ENCODE assay signal across 8 cellular contexts in the genomic region with DNA sequence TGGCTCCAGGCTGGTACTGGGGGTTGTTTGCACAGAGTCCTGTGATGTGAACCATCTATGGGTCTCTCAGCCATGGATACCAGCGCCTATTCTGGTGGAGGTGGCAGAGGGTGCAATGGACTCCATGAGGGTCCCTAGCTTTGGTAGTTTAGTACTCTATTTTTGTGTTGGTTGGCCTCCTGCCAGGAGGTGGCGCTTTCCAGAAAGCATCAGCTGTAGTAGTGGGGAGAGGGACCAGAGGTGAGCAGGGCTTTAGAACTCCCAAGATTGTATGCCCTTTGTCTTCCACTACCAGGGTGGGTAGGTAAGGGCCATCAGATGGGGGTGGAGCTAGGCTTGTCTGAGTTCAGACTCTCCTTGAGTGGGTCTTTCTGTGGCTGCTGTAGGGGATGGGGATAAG.
DNase-seq lines count a peak whose midpoint lies in the region; TF ChIP-seq lines count a peak whose summit lies in the region.
"Not testable (repeated sequence)": the region's sequence is repeated elsewhere in the genome, so short reads cannot be mapped to it uniquely, and the experiment has no call there.

No MANE protein-coding gene starts in this region.

- H2BK120ac ChIP-seq in H9 (ENCODE audit: low read depth, low read length, poor library complexity, severe bottlenecking), result not testable (repeated sequence)

- not testable (repeated sequence) for H2BK15ac ChIP-seq in H9 (ENCODE audit: low read depth, low read length)

- H3T11ph ChIP-seq in H9 (ENCODE audit: low read length), result not testable (repeated sequence)

- H3K27ac Mint-ChIP-seq in H9, result peak overlapping the region in 1 of 3 experiments; percentile 41; a peak in 1 of 7 replicates
- not testable (repeated sequence) for H3K27ac Mint-ChIP-seq in progenitor cell of endocrine pancreas

- H3K27ac ChIP-seq in A673 (ENCODE audit: low read depth, low read length, poor library complexity, severe bottlenecking); H9 (ENCODE audit: insufficient read length, low read depth, low read length): not testable (repeated sequence)

- not testable (repeated sequence) for H3K23ac ChIP-seq in H9 (ENCODE audit: insufficient read length, low read depth, low read length)

- H3K27me3 ChIP-seq in A673 (replicated peaks; ENCODE audit: insufficient read depth, low read depth, low read length, poor library complexity); H9 (ENCODE audit: insufficient read depth, low read length): not testable (repeated sequence)

- H3K4me2 ChIP-seq in H9 (ENCODE audit: insufficient read depth, insufficient read length, low read length), result not testable (repeated sequence)

- H3K4me3 ChIP-seq in A673 (ENCODE audit: low read depth, low read length, poor library complexity, severe bottlenecking), result not testable (repeated sequence)

- H2AK5ac ChIP-seq in H9 (ENCODE audit: insufficient read length, low read length), result not testable (repeated sequence)

- not testable (repeated sequence) for H4K20me1 ChIP-seq in H9 (ENCODE audit: control insufficient read depth, insufficient read depth, insufficient read length)

- not testable (repeated sequence) for H4K8ac ChIP-seq in H9 (replicated peaks; ENCODE audit: insufficient read length, low read depth, low read length)

- H3K9me3 Mint-ChIP-seq in H9, result not testable (repeated sequence)
- peaks cover 11% of the 10 kb centered on the region for H3K9me3 Mint-ChIP-seq in progenitor cell of endocrine pancreas (ENCODE audit: low read depth)

- BruUV-seq in A673 (replicated peaks; lab: Mats Ljungman, UMichigan), result not testable (repeated sequence)

- peak; percentile 50 for DNase-seq in A673 (ENCODE audit: low spot score)
- DNase-seq in GDM1 (lab: John Stamatoyannopoulos, UW), result peak; percentile 3
- DNase-seq in H9, result peak; percentile 70
- peak; percentile 17 for DNase-seq in NCI-H69 (lab: John Stamatoyannopoulos, UW)
- peak; percentile 14 for DNase-seq in UCSD-AML1 (lab: John Stamatoyannopoulos, UW; ENCODE audit: unreplicated experiment)
- DNase-seq in activated effector memory CD4-positive, alpha-beta T cell treated with anti-CD3 and anti-CD28 coated beads, Interleukin-2, amount 50 U/mL, for 16 hours, result peak; percentile 63
- peak; percentile 7 to 11 for DNase-seq in erythroblast (lab: John Stamatoyannopoulos, UW)
- not testable (repeated sequence) for DNase-seq in progenitor cell of endocrine pancreas (ENCODE audit: low spot score, unreplicated experiment)

- peaks cover 0 to 11% (median 0%) of the 10 kb centered on the region in 3 experiments; a peak in 3 of 7 replicates for H3K36me3 Mint-ChIP-seq in H9 (ENCODE audit: insufficient read depth in 1 of 3, low read depth in 3 of 3)
- not testable (repeated sequence) for H3K36me3 Mint-ChIP-seq in progenitor cell of endocrine pancreas (ENCODE audit: insufficient read depth)

- no CpG with 5 or more reads among the region's 2 CpGs for WGBS in H9 (ENCODE audit: extremely low coverage, insufficient read length, low lambda C conversion rate)

- not testable (repeated sequence) for H3K23me2 ChIP-seq in H9 (ENCODE audit: insufficient read length, low read depth, low read length, poor library complexity, severe bottlenecking)

- CTCF ChIA-PET in A673 (lab: Charles Lee), result interaction anchor here (1.7 kb wide), 1 partner anchor 306 kb away, joined by 8 read pairs; no protein-coding TSS in a partner anchor

- H3K14ac ChIP-seq in H9 (ENCODE audit: insufficient read depth, low read length), result not testable (repeated sequence)

- not testable (repeated sequence) for H3K9ac ChIP-seq in H9 (ENCODE audit: extremely low read depth, insufficient read length, low read length)

- not testable (repeated sequence) for H3K4me3 Mint-ChIP-seq in H9; progenitor cell of endocrine pancreas (ENCODE audit: low read depth)

- not testable (repeated sequence) for H3K4me1 ChIP-seq in A673 (ENCODE audit: insufficient read depth, low read length, poor library complexity, severe bottlenecking); H9 (ENCODE audit: insufficient read depth, low read length)

- H2BK12ac ChIP-seq in H9 (ENCODE audit: insufficient read length, low read depth, low read length), result not testable (repeated sequence)

- H3K9me3 ChIP-seq in A673 (ENCODE audit: low read depth, low read length, poor library complexity, severe bottlenecking); H9 (ENCODE audit: control insufficient read depth, low read depth, low read length): not testable (repeated sequence)

- H3K27me3 Mint-ChIP-seq in H9 (ENCODE audit: low read depth); progenitor cell of endocrine pancreas: not testable (repeated sequence)

- H3K18ac ChIP-seq in H9 (ENCODE audit: insufficient read length, low read depth, low read length), result not testable (repeated sequence)

- not testable (repeated sequence) for H2BK5ac ChIP-seq in H9 (ENCODE audit: insufficient read length, low read length)

- not testable (repeated sequence) for H3K79me1 ChIP-seq in H9 (ENCODE audit: insufficient read depth, low read depth, low read length, poor library complexity, severe bottlenecking)

- H2AFZ ChIP-seq in H9 (ENCODE audit: low read length), result not testable (repeated sequence)

- H4K91ac ChIP-seq in H9 (ENCODE audit: insufficient read length, low read depth, low read length), result not testable (repeated sequence)

- not testable (repeated sequence) for H3K4ac ChIP-seq in H9 (ENCODE audit: low read depth, low read length)

- H3K56ac ChIP-seq in H9 (ENCODE audit: insufficient read length, low read depth, low read length), result not testable (repeated sequence)

- not testable (repeated sequence) for H3K36me3 ChIP-seq in A673 (ENCODE audit: insufficient read depth, low read length, poor library complexity, severe bottlenecking)

- POLR2A ChIA-PET in A673 (lab: Charles Lee; ENCODE audit: low non-redundant PET), result not testable (repeated sequence)

- not testable (repeated sequence) for H2BK20ac ChIP-seq in H9 (ENCODE audit: low read depth, low read length, poor library complexity, severe bottlenecking)

- not testable (repeated sequence) for TF ChIP-seq POLR2A in erythroblast (IDR thresholded peaks at IDR 0.05; ENCODE audit: low read length)

- TF ChIP-seq CTCF in A673 (conservative IDR thresholded peaks at IDR 0.05; ENCODE audit: low read depth, low read length) (peak; percentile 46), H9 (conservative IDR thresholded peaks at IDR 0.05) (peak; percentile 67), progenitor cell of endocrine pancreas (IDR thresholded peaks at IDR 0.05; ENCODE audit: unreplicated experiment) (peak; percentile 23)

- intact Hi-C loops in A673 (cut with micrococcal nuclease; ENCODE audit: unreplicated experiment), result loop anchor here (10.0 kb wide), 1 partner anchor 307 kb away; no protein-coding TSS in a partner anchor

- H3K79me2 ChIP-seq in H9 (ENCODE audit: insufficient read depth, low read length), result not testable (repeated sequence)

- not testable (repeated sequence) for H4K5ac ChIP-seq in H9 (ENCODE audit: insufficient read length, low read depth, low read length)

- not testable (repeated sequence) for H3K4me1 Mint-ChIP-seq in H9; progenitor cell of endocrine pancreas (ENCODE audit: low read depth)
